23 cellular contexts compared by ENCODE assay signal in genomic region chr7:10918093-10918590, GRCh38.
"Had no signal": no experiment of that assay in that cellular context is flagged by ENCODE, and none has a peak within 500 bp of the region (broad histone marks: within the 10 kb centered on the region; RNA-seq: fewer than 3 reads in every experiment).

No MANE protein-coding gene starts in this region.

- DNase-seq: activated CD4-positive, alpha-beta T cell treated with anti-CD3 and anti-CD28 coated beads for 48 hours; activated CD4-positive, alpha-beta T cell treated with anti-CD3 and anti-CD28 coated beads, Interleukin-2, amount 50 U/mL, for 4 hours; activated CD4-positive, CD25-positive, alpha-beta regulatory T cell treated with anti-CD3 and anti-CD28 coated beads, Interleukin-2, amount 50 U/mL, for 72 hours; activated CD8-positive, alpha-beta memory T cell treated with anti-CD3 and anti-CD28 coated beads, Interleukin-2, amount 50 U/mL, for 48 hours; activated CD8-positive, alpha-beta T cell treated with anti-CD3 and anti-CD28 coated beads, Interleukin-2, amount 10 ng/mL, durations not matched to agents 7 days and 5 days; activated naive CD4-positive, alpha-beta T cell treated with anti-CD3 and anti-CD28 coated beads, Interleukin-2, amount 50 U/mL, for 16 hours; activated T-cell treated with anti-CD3 and anti-CD28 coated beads, Interleukin-2, amount 50 U/mL, for 1 hour; aorta; caudate nucleus; Kasumi-1; NCI-H1092; NCI-H1417 treated with DMSO at 0.1 percent for 48 hours; NCI-H1694; NCI-H2029; NCI-H2107; NCI-H446; NCI-H774; NK-92 treated with Interleukin-12 subunit alpha and Interleukin-12 subunit beta, amount 100 ng/mL, for 24 hours; SHP77 had no signal

- H3K4me1 ChIP-seq: breast epithelium, SJSA1 had no signal

- H3K4me3 ChIP-seq: breast epithelium, K562, SJSA1 had no signal

- H3K27ac ChIP-seq: breast epithelium, SJSA1 had no signal

- ATAC-seq: activated CD8-positive, alpha-beta T cell treated with anti-CD3 and anti-CD28 coated beads, Interleukin-2, amount 10 ng/mL, durations not matched to agents 7 days and 5 days; K562; WTC11 had no signal

- H3K36me3 ChIP-seq: breast epithelium, SJSA1 had no signal

- H3K9me3 ChIP-seq: breast epithelium, SJSA1 had no signal

- H3K27me3 ChIP-seq: breast epithelium had no signal
